Comparison of ENCODE assay signal across 8 cellular contexts in the genomic region with DNA sequence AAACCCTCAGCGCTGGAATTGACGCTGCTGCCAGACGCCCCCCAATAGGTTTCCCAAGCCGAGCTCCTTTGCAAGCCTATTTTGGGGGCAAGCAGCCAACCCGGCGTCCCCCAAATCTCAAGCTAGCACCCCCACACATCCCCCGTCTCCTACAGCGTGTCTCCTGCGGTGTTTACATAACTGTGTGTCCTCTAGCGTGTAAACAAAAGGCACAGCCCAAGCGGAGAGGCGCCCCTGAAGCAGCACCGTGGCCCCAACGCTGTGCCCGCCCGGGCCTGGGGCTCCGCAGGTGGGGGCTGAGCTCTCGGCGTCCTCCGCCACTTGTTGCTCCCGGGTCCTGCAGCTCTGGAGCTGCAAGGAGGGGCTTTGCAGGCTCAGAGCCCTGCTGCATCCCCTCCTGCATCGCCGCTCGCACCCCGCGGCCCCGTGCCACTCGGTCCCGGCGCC. TPM values are rescaled to one million over a fixed set of nuclear protein-coding genes. Genes with fewer than 3 reads are reported as not detected.
A peak's percentile ranks its signal among the peaks of the same experiment; 100 is the strongest.
DNase-seq lines count a peak whose midpoint lies in the region; ATAC-seq and TF ChIP-seq lines count a peak whose summit lies in the region.

No MANE protein-coding gene starts in this region.

- H3K4me1 ChIP-seq in SK-N-SH (ENCODE audit: control insufficient read depth in 1 of 2, insufficient read depth in 2 of 2, low read depth in 1 of 2, low read length in 1 of 2): peaks cover 3 to 28% of the 10 kb centered on the region in 2 experiments; a peak in 2 of 4 replicates
- H3K4me1 ChIP-seq in transverse colon: peaks cover 8 to 27% (median 23%) of the 10 kb centered on the region in 4 donors

- H3K9me3 ChIP-seq in SK-N-SH (no peaks in the 10 kb centered on the region), transverse colon (no peaks in the 10 kb centered on the region)

- peak overlapping the region; percentile 98 for H3K4me2 ChIP-seq in SK-N-SH

- H3F3A ChIP-seq in SK-N-SH (replicated peaks; ENCODE audit: insufficient read depth): peaks cover 10% of the 10 kb centered on the region

- H3K4me3 ChIP-seq in SK-N-SH (ENCODE audit: low read depth in 2 of 2, low read length in 1 of 2) (peak overlapping the region; percentile 84 to 95), brain microvascular endothelial cell (ENCODE audit: low read depth, low read length) (peak overlapping the region; percentile 58), lower leg skin (ENCODE audit: low read depth, poor library complexity, severe bottlenecking) (peak overlapping the region; percentile 38), transverse colon (peak overlapping the region; percentile 43 to 62 (median 50))

- intact Hi-C loops in lower leg skin (cut with DNase I; ENCODE audit: low total_unique reads): loop anchor here (10.0 kb wide), 1 partner anchor 178 kb away; no protein-coding TSS in a partner anchor
- intact Hi-C loops in transverse colon (cut with DNase I; ENCODE audit: low total_unique reads): loop anchor here (5.0 kb wide), 1 partner anchor 165 kb away; no protein-coding TSS in a partner anchor

- no peak for TF ChIP-seq RAD21 in SK-N-SH (IDR thresholded peaks at IDR 0.05; ENCODE audit: low read length)

- no peaks in the 10 kb centered on the region for H3K79me2 ChIP-seq in SK-N-SH (ENCODE audit: insufficient read depth)

- DNase-seq in SK-N-SH (no peak), brain microvascular endothelial cell (no peak), lower leg skin (ENCODE audit: low spot score in 2 of 2) (no peak), transverse colon (no peak), SKM-1 treated with dmso at 0.1 percent for 144 hours (lab: John Stamatoyannopoulos, UW; ENCODE audit: unreplicated experiment) (no peak), OCI-M1 (lab: John Stamatoyannopoulos, UW) (no peak), AG20443 (ENCODE audit: low spot score) (no peak)

- no peak for TF ChIP-seq POLR2A in lower leg skin (IDR thresholded peaks at IDR 0.05)
- TF ChIP-seq POLR2A in transverse colon (IDR thresholded peaks at IDR 0.05): no peak

- H3K9ac ChIP-seq in SK-N-SH: peak overlapping the region; percentile 59

- WGBS in SK-N-SH (ENCODE audit: low lambda C conversion rate): 5% methylated on average over 4 of the region's 30 CpGs
- WGBS in lower leg skin, 2 donors: 1% methylated on average over 16 to 20 of the region's 30 CpGs
- WGBS in transverse colon (ENCODE audit: low coverage in 1 of 2), 2 donors: 1% methylated on average over 30 of the region's 30 CpGs; no CpG with 5 or more reads in 1 of the 2 donors

- in situ Hi-C loops in brain microvascular endothelial cell (cut with HindIII; ENCODE audit: low pct_ligation_motif_present, low sequenced_read_pairs) (no loop called here), transverse colon (cut with MboI; ENCODE audit: low pct_ligation_motif_present in 1 of 4, low pct_unique_long_range_greater_than_20kb in 1 of 4, low sequenced_read_pairs in 3 of 4) (no loop called here)

- no peaks in the 10 kb centered on the region for H3K36me3 ChIP-seq in SK-N-SH (replicated peaks in 1 of 2; ENCODE audit: control insufficient read depth in 1 of 2, insufficient read depth in 2 of 2, low read length in 1 of 2)
- H3K36me3 ChIP-seq in brain microvascular endothelial cell (replicated peaks): no peaks in the 10 kb centered on the region
- no peaks in the 10 kb centered on the region for H3K36me3 ChIP-seq in transverse colon

- no peak for TF ChIP-seq EP300 in SK-N-SH (IDR thresholded peaks at IDR 0.05; ENCODE audit: borderline replicate concordance in 1 of 2, low read depth in 1 of 2, low read length in 1 of 2)
- TF ChIP-seq EP300 in transverse colon (IDR thresholded peaks at IDR 0.05; ENCODE audit: low read depth): no peak

- H2AFZ ChIP-seq in SK-N-SH (ENCODE audit: low read depth): peak overlapping the region; percentile 83

- H3K27me3 ChIP-seq in SK-N-SH (ENCODE audit: insufficient read depth) (peaks cover 12% of the 10 kb centered on the region; the same call in 1 of the 2 replicates), brain microvascular endothelial cell (replicated peaks) (peaks cover 46% of the 10 kb centered on the region), transverse colon (peaks cover 91% of the 10 kb centered on the region)

- TF ChIP-seq CTCF in SK-N-SH (IDR thresholded peaks at IDR 0.05): no peak
- TF ChIP-seq CTCF in brain microvascular endothelial cell (IDR thresholded peaks at IDR 0.05; ENCODE audit: low read depth, low read length, missing control alignments): no peak
- TF ChIP-seq CTCF in lower leg skin (IDR thresholded peaks at IDR 0.05): no peak
- no peak for TF ChIP-seq CTCF in transverse colon (IDR thresholded peaks at IDR 0.05)

- no peaks in the 10 kb centered on the region for H3K9me2 ChIP-seq in SK-N-SH

- no peaks in the 10 kb centered on the region for H4K20me1 ChIP-seq in SK-N-SH (ENCODE audit: insufficient read depth)

- POLR2A ChIA-PET in SK-N-SH (lab: Yijun Ruan, JAX): interaction anchor here (0.6 to 2.1 kb wide), 5 partner anchors 93 to 998 kb away, joined by 3 to 4 read pairs (median 4); no protein-coding TSS in a partner anchor

- H3K27ac ChIP-seq in SK-N-SH (ENCODE audit: low read depth in 2 of 2, low read length in 1 of 2) (peak overlapping the region in 1 of 2 experiments; percentile 93; a peak in 2 of 4 replicates), brain microvascular endothelial cell (no peak overlapping the region), transverse colon (peak overlapping the region; percentile 60 to 81 (median 74))

- no peak for ATAC-seq in SK-N-SH treated with all-trans-retinoic acid at 6 μM for 48 hours

- CTCF ChIA-PET in SK-N-SH (lab: Yijun Ruan, JAX): interaction anchor here (0.6 to 5.5 kb wide), 23 partner anchors 14 to 1189 kb away, joined by 3 to 28 read pairs (median 4); no protein-coding TSS in a partner anchor

TF ChIP-seq in SK-N-SH, 30 proteins besides CTCF, POLR2A, EP300 and RAD21:
- no peak for TF ChIP-seq FOXM1 (IDR thresholded peaks at IDR 0.05; ENCODE audit: low read depth)

TF ChIP-seq in SK-N-SH treated with all-trans-retinoic acid at 6 μM for 48 hours, 23 proteins besides CTCF, POLR2A, EP300 and RAD21 (continues in another document):
- TF ChIP-seq GLIS3 (CRISPR knock-in tag; IDR thresholded peaks at IDR 0.05): no peak
- no peak for TF ChIP-seq OSR1 (CRISPR knock-in tag; IDR thresholded peaks at IDR 0.05)
- no peak for TF ChIP-seq POU6F1 (CRISPR knock-in tag; IDR thresholded peaks at IDR 0.05; ENCODE audit: borderline replicate concordance, low read depth)
- no peak for TF ChIP-seq ZNF8 (CRISPR knock-in tag; IDR thresholded peaks at IDR 0.05)
- no peak for TF ChIP-seq BACH2 (CRISPR knock-in tag; IDR thresholded peaks at IDR 0.05; ENCODE audit: borderline replicate concordance)
- TF ChIP-seq TOX (CRISPR knock-in tag; IDR thresholded peaks at IDR 0.05; ENCODE audit: borderline replicate concordance): no peak
- TF ChIP-seq ZFP30 (CRISPR knock-in tag; IDR thresholded peaks at IDR 0.05): no peak
- no peak for TF ChIP-seq CSRNP3 (CRISPR knock-in tag; IDR thresholded peaks at IDR 0.05)
- no peak for TF ChIP-seq TCF4 (CRISPR knock-in tag; IDR thresholded peaks at IDR 0.05; ENCODE audit: borderline replicate concordance)
- TF ChIP-seq, protein P1, sequence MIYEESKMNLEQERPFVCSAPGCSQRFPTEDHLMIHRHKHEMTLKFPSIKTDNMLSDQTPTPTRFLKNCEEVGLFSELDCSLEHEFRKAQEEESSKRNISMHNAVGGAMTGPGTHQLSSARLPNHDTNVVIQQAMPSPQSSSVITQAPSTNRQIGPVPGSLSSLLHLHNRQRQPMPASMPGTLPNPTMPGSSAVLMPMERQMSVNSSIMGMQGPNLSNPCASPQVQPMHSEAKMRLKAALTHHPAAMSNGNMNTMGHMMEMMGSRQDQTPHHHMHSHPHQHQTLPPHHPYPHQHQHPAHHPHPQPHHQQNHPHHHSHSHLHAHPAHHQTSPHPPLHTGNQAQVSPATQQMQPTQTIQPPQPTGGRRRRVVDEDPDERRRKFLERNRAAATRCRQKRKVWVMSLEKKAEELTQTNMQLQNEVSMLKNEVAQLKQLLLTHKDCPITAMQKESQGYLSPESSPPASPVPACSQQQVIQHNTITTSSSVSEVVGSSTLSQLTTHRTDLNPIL (CRISPR knock-in tag; IDR thresholded peaks at IDR 0.05; ENCODE audit: low read depth): no peak
- no peak for TF ChIP-seq SNAI2 (CRISPR knock-in tag; IDR thresholded peaks at IDR 0.05)

RNA-seq across cellular contexts. Expression of gene CADM1, which starts 1.6 kb away (rescaled TPM):
- polyA plus RNA-seq in SK-N-SH (2012; rRNA removed): 7.9 and 11.4 TPM in 2 replicates
- 9.5 and 13.8 TPM in 2 replicates for polyA plus RNA-seq in SK-N-SH (2012; cell fraction: cytosol; rRNA removed)
- polyA plus RNA-seq in SK-N-SH (2012; cell fraction: nucleus; rRNA removed): 8.4 and 11.9 TPM in 2 replicates
- total RNA-seq in lower leg skin: 10 to 100 TPM in 2 of 4 donors, 1 to 10 TPM in 2; 9.4 to 21.4 (median 11.8) TPM
- 1 to 10 TPM; 2.8 to 6.4 (median 3.7) TPM for total RNA-seq in transverse colon

Comparison
In these comparisons a context has a peak if more than half of its experiments do, and no peak if none do; other contexts are left out.
1. H3K4me3 ChIP-seq: peak in every context shown above with its lines; median percentile 90 in SK-N-SH; 58 in brain microvascular endothelial cell; 50 in transverse colon; 38 in lower leg skin.